In the genomic region with DNA sequence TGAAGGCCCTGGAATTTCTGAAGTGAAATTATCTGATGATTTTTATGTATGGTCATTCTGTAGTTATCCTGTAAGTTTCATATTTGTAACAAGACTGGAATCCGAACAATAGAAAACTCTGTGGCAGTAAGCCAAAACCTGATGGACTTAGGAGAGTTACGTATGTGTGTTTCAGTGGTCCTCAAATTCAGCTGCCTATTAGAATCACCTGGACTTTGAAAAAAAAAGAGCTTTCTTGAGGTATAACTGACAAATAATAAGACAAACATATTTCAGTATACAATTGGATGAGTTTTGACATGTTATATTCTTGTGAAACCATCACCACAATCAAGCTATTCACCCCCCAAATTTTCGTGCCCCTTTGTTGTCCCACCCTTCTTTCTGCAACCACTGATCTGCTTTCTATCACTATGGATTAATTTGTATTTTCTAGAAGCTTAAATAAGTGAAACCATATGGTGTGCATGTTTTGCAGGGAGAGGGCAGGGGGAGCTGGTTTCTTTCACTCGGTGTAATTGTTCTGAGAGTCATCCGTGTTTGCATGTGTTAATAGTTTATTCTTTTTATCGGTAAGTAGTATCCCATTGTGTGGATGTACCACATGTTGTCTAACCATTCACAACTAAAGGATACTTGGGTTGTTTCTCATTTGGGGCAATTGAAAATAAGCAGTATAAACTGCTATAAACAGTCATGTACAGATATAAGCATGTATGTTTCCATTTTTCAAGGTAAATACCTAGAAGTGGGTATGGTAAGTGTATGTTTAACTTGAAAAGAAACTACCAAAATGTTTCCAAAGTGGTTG, we compare ENCODE assay signal across 10 cellular contexts. TPM values are rescaled to one million over a fixed set of nuclear protein-coding genes. Genes with fewer than 3 reads are reported as not detected.
DNase-seq lines count a peak whose midpoint lies in the region; FAIRE-seq and TF ChIP-seq lines count a peak whose summit lies in the region.
"Had no signal": no experiment of that assay in that cellular context is flagged by ENCODE, and none has a peak within 500 bp of the region (broad histone marks: within the 10 kb centered on the region; RNA-seq: fewer than 3 reads in every experiment).

No MANE protein-coding gene starts in this region.

- H3K27ac ChIP-seq in hepatocyte (peak overlapping the region; percentile 58), thyroid gland (peak overlapping the region in 2 of 3 donors; percentile 71 to 77)

- peaks cover 10% of the 10 kb centered on the region for H3K36me3 Mint-ChIP-seq in activated CD4-positive, alpha-beta memory T cell treated with anti-CD3 and anti-CD28 coated beads for 36 hours
- H3K36me3 Mint-ChIP-seq in activated CD4-positive, alpha-beta memory T cell treated with anti-CD3 and anti-CD28 coated beads, Interleukin-2, amount 10 ng/mL, durations not matched to agents 7 days and 5 days (ENCODE audit: low read depth), result peaks cover 15% of the 10 kb centered on the region

- peak; percentile 25 for FAIRE-seq in TTC549 (lab: Jason Lieb, UNC)

- intact Hi-C loops in activated CD4-positive, alpha-beta memory T cell treated with anti-CD3 and anti-CD28 coated beads for 36 hours (cut with micrococcal nuclease), result loop anchor here (2.0 kb wide), 1 partner anchor 14 kb away; no protein-coding TSS in a partner anchor
- intact Hi-C loops in thyroid gland (cut with DNase I), result no loop called here

- H4K20me1 ChIP-seq in hepatocyte (ENCODE audit: insufficient read depth, poor library complexity, severe bottlenecking), result no peaks in the 10 kb centered on the region

- TF ChIP-seq POLR2A in thyroid gland (IDR thresholded peaks at IDR 0.05), result no peak

- H3K36me3 ChIP-seq in hepatocyte (replicated peaks; ENCODE audit: insufficient read depth, low read depth) (no peaks in the 10 kb centered on the region), thyroid gland (no peaks in the 10 kb centered on the region)

- no peak for TF ChIP-seq CTCF in hepatocyte (IDR thresholded peaks at IDR 0.05; ENCODE audit: poor library complexity)
- no peak for TF ChIP-seq CTCF in thyroid gland (IDR thresholded peaks at IDR 0.05)

- CTCF ChIA-PET in activated CD4-positive, alpha-beta memory T cell treated with anti-CD3 and anti-CD28 coated beads for 36 hours (lab: Charles Lee), result interaction anchor here (1.1 to 1.4 kb wide), 2 partner anchors 14 kb away, joined by 4 to 5 read pairs; no protein-coding TSS in a partner anchor
- CTCF ChIA-PET in activated CD4-positive, alpha-beta memory T cell treated with anti-CD3 and anti-CD28 coated beads, Interleukin-2, amount 10 ng/mL, durations not matched to agents 7 days and 5 days (lab: Charles Lee), result interaction anchor here (1.3 to 2.7 kb wide), 2 partner anchors 9 to 13 kb away, joined by 4 to 10 read pairs; no protein-coding TSS in a partner anchor

- POLR2A ChIA-PET in activated CD4-positive, alpha-beta memory T cell treated with anti-CD3 and anti-CD28 coated beads for 36 hours (lab: Charles Lee), result interaction anchor here (1.8 kb wide), 1 partner anchor 12 kb away, joined by 4 read pairs; no protein-coding TSS in a partner anchor
- POLR2A ChIA-PET in activated CD4-positive, alpha-beta memory T cell treated with anti-CD3 and anti-CD28 coated beads, Interleukin-2, amount 10 ng/mL, durations not matched to agents 7 days and 5 days (lab: Charles Lee), result interaction anchor here (1.0 to 6.8 kb wide), 5 partner anchors 9 to 52 kb away, joined by 3 to 63 read pairs (median 14); no protein-coding TSS in a partner anchor

- H3K4me1 Mint-ChIP-seq in activated CD4-positive, alpha-beta memory T cell treated with anti-CD3 and anti-CD28 coated beads for 36 hours (ENCODE audit: low read depth), result peaks cover 43% of the 10 kb centered on the region
- H3K4me1 Mint-ChIP-seq in activated CD4-positive, alpha-beta memory T cell treated with anti-CD3 and anti-CD28 coated beads, Interleukin-2, amount 10 ng/mL, durations not matched to agents 7 days and 5 days, result peaks cover 45% of the 10 kb centered on the region

- no peaks in the 10 kb centered on the region for H3K9me2 ChIP-seq in hepatocyte (replicated peaks; ENCODE audit: insufficient read depth)

- peaks cover 11% of the 10 kb centered on the region for H3K9me3 Mint-ChIP-seq in activated CD4-positive, alpha-beta memory T cell treated with anti-CD3 and anti-CD28 coated beads for 36 hours
- peaks cover 9% of the 10 kb centered on the region for H3K9me3 Mint-ChIP-seq in activated CD4-positive, alpha-beta memory T cell treated with anti-CD3 and anti-CD28 coated beads, Interleukin-2, amount 10 ng/mL, durations not matched to agents 7 days and 5 days

- H2AFZ ChIP-seq in hepatocyte, result no peak overlapping the region

- peak overlapping the region; percentile 74 for H3K27ac Mint-ChIP-seq in activated CD4-positive, alpha-beta memory T cell treated with anti-CD3 and anti-CD28 coated beads for 36 hours
- no peak overlapping the region for H3K27ac Mint-ChIP-seq in activated CD4-positive, alpha-beta memory T cell treated with anti-CD3 and anti-CD28 coated beads, Interleukin-2, amount 10 ng/mL, durations not matched to agents 7 days and 5 days
- H3K27ac Mint-ChIP-seq: H9 had no signal

- no peaks in the 10 kb centered on the region for H3K27me3 ChIP-seq in hepatocyte
- no peaks in the 10 kb centered on the region for H3K27me3 ChIP-seq in thyroid gland

- no peak for DNase-seq in activated CD4-positive, alpha-beta memory T cell treated with anti-CD3 and anti-CD28 coated beads for 36 hours
- no peak for DNase-seq in activated CD4-positive, alpha-beta memory T cell treated with anti-CD3 and anti-CD28 coated beads, Interleukin-2, amount 10 ng/mL, durations not matched to agents 7 days and 5 days
- DNase-seq in hepatocyte (ENCODE audit: low spot score) (no peak), thyroid gland (no peak), SHP77 treated with DMSO at 0.1 percent for 48 hours (lab: John Stamatoyannopoulos, UW) (no peak), T1000 (lab: John Stamatoyannopoulos, UW) (no peak), RPMI8226 (no peak)
- DNase-seq: H9, left cardiac atrium had no signal

- WGBS in hepatocyte (ENCODE audit: low lambda C conversion rate, missing lambda C conversion rate), result 65% methylated on average over 6 of the region's 6 CpGs
- WGBS in thyroid gland, 2 donors, result 80 to 87% methylated on average over 6 of the region's 6 CpGs

- H3K4me3 ChIP-seq in hepatocyte (no peak overlapping the region), thyroid gland (replicated peaks in 1 of 3) (no peak overlapping the region)

- H3K4me1 ChIP-seq in hepatocyte (ENCODE audit: insufficient read depth) (peaks cover 18% of the 10 kb centered on the region), thyroid gland (peaks cover 16 to 26% of the 10 kb centered on the region in 2 donors)

- no peak overlapping the region for H3K4me2 ChIP-seq in hepatocyte

- H3K9me3 ChIP-seq in hepatocyte (ENCODE audit: low read depth) (no peaks in the 10 kb centered on the region), thyroid gland (no peaks in the 10 kb centered on the region)

- H3K4me3 Mint-ChIP-seq in activated CD4-positive, alpha-beta memory T cell treated with anti-CD3 and anti-CD28 coated beads for 36 hours, result no peak overlapping the region
- no peak overlapping the region for H3K4me3 Mint-ChIP-seq in activated CD4-positive, alpha-beta memory T cell treated with anti-CD3 and anti-CD28 coated beads, Interleukin-2, amount 10 ng/mL, durations not matched to agents 7 days and 5 days
- H3K4me3 Mint-ChIP-seq: H9 had no signal

- H3K79me2 ChIP-seq in hepatocyte, result no peaks in the 10 kb centered on the region

- no peaks in the 10 kb centered on the region for H3K27me3 Mint-ChIP-seq in activated CD4-positive, alpha-beta memory T cell treated with anti-CD3 and anti-CD28 coated beads for 36 hours
- no peaks in the 10 kb centered on the region for H3K27me3 Mint-ChIP-seq in activated CD4-positive, alpha-beta memory T cell treated with anti-CD3 and anti-CD28 coated beads, Interleukin-2, amount 10 ng/mL, durations not matched to agents 7 days and 5 days

RNA-seq across cellular contexts. Expression of a gene that starts 50.2 kb away (rescaled TPM):
- 10 to 100 TPM; 67.4 to 69.8 TPM for total RNA-seq in activated CD4-positive, alpha-beta memory T cell treated with anti-CD3 and anti-CD28 coated beads for 36 hours
- total RNA-seq in activated CD4-positive, alpha-beta memory T cell treated with anti-CD3 and anti-CD28 coated beads, Interleukin-2, amount 10 ng/mL, durations not matched to agents 7 days and 5 days, result 100 to 1,000 TPM; 130 to 133 TPM
- total RNA-seq in hepatocyte (86.8 and 86.9 TPM in 2 replicates), thyroid gland (10 to 100 TPM; 52.5 to 67.2 (median 64.7) TPM)
- 49.9 and 55.2 TPM in 2 replicates for polyA plus RNA-seq in hepatocyte
